In the genomic region with DNA sequence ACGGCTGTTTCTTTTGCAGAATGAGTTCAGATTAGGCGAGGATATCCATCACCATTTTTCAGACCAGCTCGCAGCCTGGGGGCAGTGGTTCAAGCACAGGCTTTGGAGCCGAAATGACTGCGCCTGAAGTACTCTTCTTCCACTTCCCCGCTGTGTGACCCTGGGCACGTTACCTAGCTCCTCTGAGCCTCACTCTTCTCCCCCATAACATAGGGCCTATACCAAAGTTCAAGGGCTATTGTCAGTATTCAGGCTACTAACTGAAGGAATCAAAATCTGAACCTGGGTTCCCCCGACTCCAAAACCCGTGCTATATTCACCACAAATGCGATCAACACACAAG, we compare ENCODE assay signal across 8 cellular contexts. TPM values are rescaled to one million over a fixed set of nuclear protein-coding genes. Genes with fewer than 3 reads are reported as not detected.
A peak's percentile ranks its signal among the peaks of the same experiment; 100 is the strongest.
DNase-seq lines count a peak whose midpoint lies in the region; ATAC-seq and TF ChIP-seq lines count a peak whose summit lies in the region.

No MANE protein-coding gene starts in this region.

- H3K27me3 Mint-ChIP-seq in activated T-cell treated with anti-CD3 and anti-CD28 coated beads, Interleukin-2, amount 50 U/mL, for 24 hours: no peaks in the 10 kb centered on the region

- DNase-seq in activated T-cell treated with anti-CD3 and anti-CD28 coated beads, Interleukin-2, amount 50 U/mL, for 24 hours: no peak
- no peak for DNase-seq in activated T-cell treated with anti-CD3 and anti-CD28 coated beads for 4 hours
- peak; percentile 9 for DNase-seq in RKO (ENCODE audit: low spot score)
- DNase-seq in psoas muscle: no peak
- DNase-seq in NCI-H82 (lab: John Stamatoyannopoulos, UW): no peak
- no peak for DNase-seq in stimulated activated CD4-positive, alpha-beta T cell treated with anti-CD3 and anti-CD28 coated beads, Interleukin-2, amount 100 ng/mL, for 24 hours

- H3K27me3 ChIP-seq in psoas muscle (ENCODE audit: insufficient read depth in 3 of 3, low read length in 2 of 3): no peaks in the 10 kb centered on the region

- peak overlapping the region; percentile 100 for H3K4me3 ChIP-seq in psoas muscle

- peaks cover 2 to 55% of the 10 kb centered on the region in 2 donors for H3K36me3 ChIP-seq in psoas muscle (ENCODE audit: insufficient read depth in 1 of 2, low read depth in 1 of 2)

- ATAC-seq in esophagus mucosa (peak; percentile 6), psoas muscle (peak in 3 of 4 donors; percentile 14 to 15 (median 14)), HG03571 (IDR thresholded peaks at IDR 0.05; ENCODE audit: unreplicated experiment) (no peak)

- peaks cover 39% of the 10 kb centered on the region for H3K4me1 Mint-ChIP-seq in activated T-cell treated with anti-CD3 and anti-CD28 coated beads, Interleukin-2, amount 50 U/mL, for 24 hours (ENCODE audit: low read depth)

- peak overlapping the region; percentile 87 for H3K27ac ChIP-seq in psoas muscle

- peak overlapping the region; percentile 96 for H3K27ac Mint-ChIP-seq in activated T-cell treated with anti-CD3 and anti-CD28 coated beads, Interleukin-2, amount 50 U/mL, for 24 hours

- H3K36me3 Mint-ChIP-seq in activated T-cell treated with anti-CD3 and anti-CD28 coated beads, Interleukin-2, amount 50 U/mL, for 24 hours (ENCODE audit: low read depth): peaks cover 82% of the 10 kb centered on the region

- TF ChIP-seq CTCF in psoas muscle (IDR thresholded peaks at IDR 0.05): no peak

- peak overlapping the region; percentile 89 for H3K4me3 Mint-ChIP-seq in activated T-cell treated with anti-CD3 and anti-CD28 coated beads, Interleukin-2, amount 50 U/mL, for 24 hours

- WGBS in psoas muscle, 3 donors: 3 to 5% (median 4%) methylated on average over 10 of the region's 10 CpGs

- peaks cover 29% of the 10 kb centered on the region for H3K4me1 ChIP-seq in psoas muscle

- H3K9me3 ChIP-seq in psoas muscle: no peaks in the 10 kb centered on the region

- no peaks in the 10 kb centered on the region for H3K9me3 Mint-ChIP-seq in activated T-cell treated with anti-CD3 and anti-CD28 coated beads, Interleukin-2, amount 50 U/mL, for 24 hours

- intact Hi-C loops in psoas muscle (cut with DNase I): loop anchor here in 1 of 2 donors (5.0 to 10.0 kb wide), 2 partner anchors 142 to 184 kb away; a partner anchor contains a TSS

RNA-seq across cellular contexts. Expression of a gene that starts 0.4 kb away (rescaled TPM):
- total RNA-seq in esophagus mucosa: 62.7 TPM
- 100 to 1,000 TPM in 1 of 4 donors, 10 to 100 TPM in 3; 59.2 to 104 (median 70.8) TPM for total RNA-seq in psoas muscle
- polyA plus RNA-seq in psoas muscle: 100 to 1,000 TPM; 108 to 181 (median 127) TPM

RNA-seq across cellular contexts. Expression of a gene that starts 0.4 kb away (rescaled TPM):
- 12.6 TPM for total RNA-seq in esophagus mucosa
- total RNA-seq in psoas muscle: 10 to 100 TPM; 12.1 to 18.4 (median 13.0) TPM
- 10 to 100 TPM; 12.4 to 19.0 (median 17.7) TPM for polyA plus RNA-seq in psoas muscle
